15 cellular contexts compared by ENCODE assay signal in genomic region chr7:106486331-106486730, GRCh38.
DNase-seq lines count a peak whose midpoint lies in the region; ATAC-seq, FAIRE-seq and TF ChIP-seq lines count a peak whose summit lies in the region.
"Had no signal": no experiment of that assay in that cellular context is flagged by ENCODE, and none has a peak within 500 bp of the region (broad histone marks: within the 10 kb centered on the region; RNA-seq: fewer than 3 reads in every experiment).

No MANE protein-coding gene starts in this region.

- H4K20me1 ChIP-seq in keratinocyte (ENCODE audit: control insufficient read depth, extremely low read depth, insufficient read depth, low read length): no peaks in the 10 kb centered on the region

- peak overlapping the region; percentile 33 for H2AFZ ChIP-seq in keratinocyte (ENCODE audit: control insufficient read depth, low read length)

- no peaks in the 10 kb centered on the region for H3K79me2 ChIP-seq in keratinocyte (ENCODE audit: control insufficient read depth, insufficient read depth, low read length)

- peak overlapping the region; percentile 57 for H3K27ac ChIP-seq in keratinocyte (ENCODE audit: control insufficient read depth, insufficient read depth, low read length)
- H3K27ac ChIP-seq in testis: peak overlapping the region; percentile 34 to 84

- H3K9ac ChIP-seq in keratinocyte (ENCODE audit: control insufficient read depth, extremely low read depth, insufficient read depth, low read length): peak overlapping the region; percentile 31

- in situ Hi-C loops in KBM-7 (cut with MboI; ENCODE audit: low pct_unique_long_range_greater_than_20kb, low sequenced_read_pairs): no loop called here

- no peak for ATAC-seq in sciatic nerve
- ATAC-seq: natural killer cell had no signal

- peak overlapping the region; percentile 68 for H3K4me2 ChIP-seq in keratinocyte (ENCODE audit: control insufficient read depth, extremely low read depth, insufficient read depth, low read depth, low read length)

- DNase-seq in HK-2 (ENCODE audit: unreplicated experiment) (peak; percentile 44), amniotic epithelial cell (ENCODE audit: low read depth) (peak; percentile 59), keratinocyte (ENCODE audit: low read depth, low spot score) (peak; percentile 68), testis (no peak), KBM-7 (no peak), NCI-H2081 (lab: John Stamatoyannopoulos, UW) (no peak), sciatic nerve (ENCODE audit: low spot score) (no peak), GM19238 (ENCODE audit: insufficient read length, low spot score) (no peak)
- DNase-seq: activated T-cell treated with anti-CD3 and anti-CD28 coated beads, Interleukin-2, amount 50 U/mL, for 4 hours; hypothalamus; natural killer cell; NCI-H2029 treated with DMSO at 0.1 percent for 48 hours; OCI-M1; stimulated activated CD4-positive, alpha-beta T cell treated with anti-CD3 and anti-CD28 coated beads, Interleukin-1b, Interleukin-23, amount 100 ng/mL, for 48 hours had no signal

- H3K36me3 ChIP-seq in keratinocyte (ENCODE audit: control insufficient read depth in 2 of 2, extremely low read depth in 1 of 2, insufficient read depth in 2 of 2, low read length in 2 of 2) (no peaks in the 10 kb centered on the region), testis (ENCODE audit: low read depth, missing control alignments) (no peaks in the 10 kb centered on the region)

- intact Hi-C loops in testis (cut with DNase I; ENCODE audit: low total_unique reads) (no loop called here), sciatic nerve (cut with DNase I) (no loop called here)

- TF ChIP-seq POLR2A in testis (IDR thresholded peaks at IDR 0.05): no peak

- H3K4me1 ChIP-seq in keratinocyte (ENCODE audit: control insufficient read depth, extremely low read depth, insufficient read depth, low read length) (peaks cover 32% of the 10 kb centered on the region), testis (peaks cover 22% of the 10 kb centered on the region)

- WGBS in testis, 2 donors: 43 to 59% methylated on average over 3 of the region's 3 CpGs

- H3K27me3 ChIP-seq in keratinocyte (ENCODE audit: control insufficient read depth, extremely low read depth, insufficient read depth, low read length): no peaks in the 10 kb centered on the region
- H3K27me3 ChIP-seq in testis: no peaks in the 10 kb centered on the region

- TF ChIP-seq CTCF in keratinocyte (optimal IDR thresholded peaks at IDR 0.05 in 1 of 3, IDR thresholded peaks at IDR 0.05 in 1 of 3, conservative IDR thresholded peaks at IDR 0.05 in 1 of 3; ENCODE audit: extremely low read depth in 1 of 3, insufficient read depth in 2 of 3, low read length in 3 of 3) (no peak), testis (IDR thresholded peaks at IDR 0.05) (no peak)

- dilution Hi-C loops in keratinocyte (cut with MboI; ENCODE audit: extremely low pct_ligation_motif_present, low sequenced_read_pairs): no loop called here

- FAIRE-seq in keratinocyte (lab: Jason Lieb, UNC): peak; percentile 51

- no peaks in the 10 kb centered on the region for H3K9me1 ChIP-seq in keratinocyte (ENCODE audit: control insufficient read depth, extremely low read depth, insufficient read depth, low read length)

- H3K4me3 ChIP-seq in keratinocyte (ENCODE audit: control insufficient read depth in 2 of 3, extremely low read depth in 1 of 3, insufficient read depth in 2 of 3, low read depth in 1 of 3, low read length in 3 of 3) (peak overlapping the region in 1 of 3 experiments; percentile 47), testis (no peak overlapping the region)
- H3K4me3 ChIP-seq: coronary artery had no signal

- no peaks in the 10 kb centered on the region for H3K9me3 ChIP-seq in keratinocyte (ENCODE audit: control insufficient read depth, low read depth, low read length)
- no peaks in the 10 kb centered on the region for H3K9me3 ChIP-seq in testis

Comparison
In these comparisons a context has a peak if more than half of its experiments do, and no peak if none do; other contexts are left out.
1. DNase-seq: peak in HK-2 (single experiment), amniotic epithelial cell (single experiment) and keratinocyte (single experiment); none in testis (single experiment), KBM-7 (single experiment), NCI-H2081 (0 of 2), sciatic nerve (single experiment) and GM19238 (single experiment).